Comparison of ENCODE assay signal across 1 cellular context in the genomic region with DNA sequence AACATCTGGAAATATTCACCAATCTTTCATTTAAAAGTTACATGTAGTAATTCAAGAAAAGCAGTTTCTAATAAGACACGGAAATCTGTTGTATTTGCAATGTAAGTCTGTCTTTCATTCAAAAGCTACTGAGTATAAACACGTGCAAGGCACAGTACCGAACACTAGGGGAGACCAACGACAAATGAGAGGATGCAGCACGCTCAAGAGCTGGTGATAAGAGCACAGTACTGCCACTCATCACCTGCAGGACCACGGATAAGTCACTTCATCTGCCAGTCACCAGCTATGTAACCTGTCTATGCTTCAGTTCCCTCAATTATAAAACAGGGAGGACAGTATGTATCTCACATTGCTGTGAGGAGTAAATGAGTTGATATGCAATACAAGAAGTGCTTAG.
A peak's percentile ranks its signal among the peaks of the same experiment; 100 is the strongest.
TF ChIP-seq lines count a peak whose summit lies in the region.

No MANE protein-coding gene starts in this region.

TF ChIP-seq in HepG2, 621 proteins besides CTCF, POLR2A, EP300 and RAD21 (continued from another document):
- TF ChIP-seq, protein P1, sequence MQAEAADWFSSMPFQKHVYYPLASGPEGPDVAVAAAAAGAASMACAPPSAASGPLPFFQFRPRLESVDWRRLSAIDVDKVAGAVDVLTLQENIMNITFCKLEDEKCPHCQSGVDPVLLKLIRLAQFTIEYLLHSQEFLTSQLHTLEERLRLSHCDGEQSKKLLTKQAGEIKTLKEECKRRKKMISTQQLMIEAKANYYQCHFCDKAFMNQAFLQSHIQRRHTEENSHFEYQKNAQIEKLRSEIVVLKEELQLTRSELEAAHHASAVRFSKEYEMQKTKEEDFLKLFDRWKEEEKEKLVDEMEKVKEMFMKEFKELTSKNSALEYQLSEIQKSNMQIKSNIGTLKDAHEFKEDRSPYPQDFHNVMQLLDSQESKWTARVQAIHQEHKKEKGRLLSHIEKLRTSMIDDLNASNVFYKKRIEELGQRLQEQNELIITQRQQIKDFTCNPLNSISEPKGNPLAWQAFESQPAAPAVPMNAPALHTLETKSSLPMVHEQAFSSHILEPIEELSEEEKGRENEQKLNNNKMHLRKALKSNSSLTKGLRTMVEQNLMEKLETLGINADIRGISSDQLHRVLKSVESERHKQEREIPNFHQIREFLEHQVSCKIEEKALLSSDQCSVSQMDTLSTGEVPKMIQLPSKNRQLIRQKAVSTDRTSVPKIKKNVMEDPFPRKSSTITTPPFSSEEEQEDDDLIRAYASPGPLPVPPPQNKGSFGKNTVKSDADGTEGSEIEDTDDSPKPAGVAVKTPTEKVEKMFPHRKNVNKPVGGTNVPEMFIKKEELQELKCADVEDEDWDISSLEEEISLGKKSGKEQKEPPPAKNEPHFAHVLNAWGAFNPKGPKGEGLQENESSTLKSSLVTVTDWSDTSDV (CRISPR knock-in tag; IDR thresholded peaks at IDR 0.05): no peak
- peak; percentile 74 for TF ChIP-seq STAG1 (CRISPR knock-in tag; IDR thresholded peaks at IDR 0.05)
- peak; percentile 36; the same call in 1 of the 2 replicates for TF ChIP-seq SMC3 (IDR thresholded peaks at IDR 0.05; ENCODE audit: low read length)
- TF ChIP-seq, protein P2, sequence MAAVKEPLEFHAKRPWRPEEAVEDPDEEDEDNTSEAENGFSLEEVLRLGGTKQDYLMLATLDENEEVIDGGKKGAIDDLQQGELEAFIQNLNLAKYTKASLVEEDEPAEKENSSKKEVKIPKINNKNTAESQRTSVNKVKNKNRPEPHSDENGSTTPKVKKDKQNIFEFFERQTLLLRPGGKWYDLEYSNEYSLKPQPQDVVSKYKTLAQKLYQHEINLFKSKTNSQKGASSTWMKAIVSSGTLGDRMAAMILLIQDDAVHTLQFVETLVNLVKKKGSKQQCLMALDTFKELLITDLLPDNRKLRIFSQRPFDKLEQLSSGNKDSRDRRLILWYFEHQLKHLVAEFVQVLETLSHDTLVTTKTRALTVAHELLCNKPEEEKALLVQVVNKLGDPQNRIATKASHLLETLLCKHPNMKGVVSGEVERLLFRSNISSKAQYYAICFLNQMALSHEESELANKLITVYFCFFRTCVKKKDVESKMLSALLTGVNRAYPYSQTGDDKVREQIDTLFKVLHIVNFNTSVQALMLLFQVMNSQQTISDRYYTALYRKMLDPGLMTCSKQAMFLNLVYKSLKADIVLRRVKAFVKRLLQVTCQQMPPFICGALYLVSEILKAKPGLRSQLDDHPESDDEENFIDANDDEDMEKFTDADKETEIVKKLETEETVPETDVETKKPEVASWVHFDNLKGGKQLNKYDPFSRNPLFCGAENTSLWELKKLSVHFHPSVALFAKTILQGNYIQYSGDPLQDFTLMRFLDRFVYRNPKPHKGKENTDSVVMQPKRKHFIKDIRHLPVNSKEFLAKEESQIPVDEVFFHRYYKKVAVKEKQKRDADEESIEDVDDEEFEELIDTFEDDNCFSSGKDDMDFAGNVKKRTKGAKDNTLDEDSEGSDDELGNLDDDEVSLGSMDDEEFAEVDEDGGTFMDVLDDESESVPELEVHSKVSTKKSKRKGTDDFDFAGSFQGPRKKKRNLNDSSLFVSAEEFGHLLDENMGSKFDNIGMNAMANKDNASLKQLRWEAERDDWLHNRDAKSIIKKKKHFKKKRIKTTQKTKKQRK (IDR thresholded peaks at IDR 0.05; ENCODE audit: low read length): peak; percentile 67; the same call in 1 of the 2 replicates
- no peak for TF ChIP-seq GLI4 (CRISPR knock-in tag; IDR thresholded peaks at IDR 0.05; ENCODE audit: borderline replicate concordance)
- TF ChIP-seq SP2 (CRISPR knock-in tag; IDR thresholded peaks at IDR 0.05): peak; percentile 70
- TF ChIP-seq NFYC (CRISPR knock-in tag; IDR thresholded peaks at IDR 0.05): peak; percentile 81
- peak; percentile 82 for TF ChIP-seq NFYB (CRISPR knock-in tag; IDR thresholded peaks at IDR 0.05)
- TF ChIP-seq, protein P3, sequence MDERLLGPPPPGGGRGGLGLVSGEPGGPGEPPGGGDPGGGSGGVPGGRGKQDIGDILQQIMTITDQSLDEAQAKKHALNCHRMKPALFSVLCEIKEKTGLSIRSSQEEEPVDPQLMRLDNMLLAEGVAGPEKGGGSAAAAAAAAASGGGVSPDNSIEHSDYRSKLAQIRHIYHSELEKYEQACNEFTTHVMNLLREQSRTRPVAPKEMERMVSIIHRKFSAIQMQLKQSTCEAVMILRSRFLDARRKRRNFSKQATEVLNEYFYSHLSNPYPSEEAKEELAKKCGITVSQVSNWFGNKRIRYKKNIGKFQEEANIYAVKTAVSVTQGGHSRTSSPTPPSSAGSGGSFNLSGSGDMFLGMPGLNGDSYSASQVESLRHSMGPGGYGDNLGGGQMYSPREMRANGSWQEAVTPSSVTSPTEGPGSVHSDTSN (CRISPR knock-in tag; IDR thresholded peaks at IDR 0.05): peak; percentile 78
- TF ChIP-seq TMF1 (CRISPR knock-in tag; IDR thresholded peaks at IDR 0.05; ENCODE audit: low read depth): no peak
- TF ChIP-seq ZNF709 (CRISPR knock-in tag; IDR thresholded peaks at IDR 0.05): no peak
- no peak for TF ChIP-seq ZNF382 (CRISPR knock-in tag; IDR thresholded peaks at IDR 0.05; ENCODE audit: borderline replicate concordance)
- TF ChIP-seq ZNF138 (CRISPR knock-in tag; IDR thresholded peaks at IDR 0.05; ENCODE audit: low read depth): no peak
